In genomic region chr5:2141254-2142000, GRCh38 we compare ENCODE assay signal across 26 cellular contexts.
"Had no signal": no experiment of that assay in that cellular context is flagged by ENCODE, and none has a peak within 500 bp of the region (broad histone marks: within the 10 kb centered on the region; RNA-seq: fewer than 3 reads in every experiment).

No MANE protein-coding gene starts in this region.

- H3K36me3 Mint-ChIP-seq: mesothelial cell of epicardium; naive B cell; neural progenitor cell; stimulated activated memory B cell treated with anti-CD40 and anti-IgM and Interleukin-4, amounts not matched to agents 10 μg/mL and 1 μg/mL and 100 μg/mL, for 72 hours; type B pancreatic cell had no signal

- DNase-seq: left ventricle myocardium inferior; mesendoderm; naive B cell; occipital lobe; sigmoid colon; small intestine; stimulated activated CD4-positive, alpha-beta T cell treated with anti-CD3 and anti-CD28 coated beads, Interleukin-1b, Interleukin-23, amount 100 ng/mL, for 48 hours; stimulated activated CD4-positive, alpha-beta T cell treated with anti-CD3 and anti-CD28 coated beads, Interleukin-2, amount 100 ng/mL, for 48 hours; stimulated activated CD4-positive, alpha-beta T cell treated with anti-CD3 and anti-CD28 coated beads, Interleukin-4, amount 100 ng/mL, for 4 hours; stimulated activated CD8-positive, alpha-beta memory T cell treated with anti-CD3 and anti-CD28 coated beads, Interleukin-4, amount 100 ng/mL, for 48 hours; stimulated activated naive CD4-positive, alpha-beta T cell treated with Interleukin-2 at 50 U/mL for 16 hours; stimulated activated naive CD8-positive, alpha-beta T cell treated with anti-CD3 and anti-CD28 coated beads, Interleukin-15, amount 100 ng/mL, for 72 hours; substantia nigra; uterus had no signal

- H3K27ac Mint-ChIP-seq: mesothelial cell of epicardium; nephron; progenitor cell of endocrine pancreas; stimulated activated memory B cell treated with anti-CD40 and anti-IgM and Interleukin-4, amounts not matched to agents 10 μg/mL and 1 μg/mL and 100 μg/mL, for 72 hours; type B pancreatic cell had no signal

- H3K9me3 ChIP-seq: neutrophil, right atrium auricular region, sigmoid colon, uterus had no signal

- H3K4me2 ChIP-seq: hepatocyte, neural progenitor cell had no signal

- H3K4me1 Mint-ChIP-seq: mesothelial cell of epicardium; naive B cell; nephron; stimulated activated memory B cell treated with anti-CD40 and anti-IgM and Interleukin-4, amounts not matched to agents 10 μg/mL and 1 μg/mL and 100 μg/mL, for 72 hours had no signal

- H3K27ac ChIP-seq: hepatocyte, left ventricle myocardium inferior, neural progenitor cell, neutrophil, parathyroid adenoma, right atrium auricular region, sigmoid colon, tibial nerve, uterus had no signal

- H3K4me3 Mint-ChIP-seq: mesothelial cell of epicardium; naive B cell; nephron; neural progenitor cell; stimulated activated memory B cell treated with anti-CD40 and anti-IgM and Interleukin-4, amounts not matched to agents 10 μg/mL and 1 μg/mL and 100 μg/mL, for 72 hours; stimulated activated naive CD8-positive, alpha-beta T cell treated with anti-CD3 and anti-CD28 coated beads, Interleukin-15, amount 100 ng/mL, for 72 hours; type B pancreatic cell had no signal

- H3K79me2 ChIP-seq: hepatocyte, parathyroid adenoma had no signal

- ATAC-seq: stimulated activated memory B cell treated with anti-CD40 and anti-IgM and Interleukin-4, amounts not matched to agents 10 μg/mL and 1 μg/mL and 100 μg/mL, for 72 hours; stimulated activated naive CD8-positive, alpha-beta T cell treated with anti-CD3 and anti-CD28 coated beads, Interleukin-15, amount 100 ng/mL, for 72 hours had no signal

- H3K36me3 ChIP-seq: left ventricle myocardium inferior, neural progenitor cell, neutrophil, right atrium auricular region, sigmoid colon, tibial nerve, uterus had no signal

- H2AFZ ChIP-seq: hepatocyte, neural progenitor cell, parathyroid adenoma had no signal

- H3K4me3 ChIP-seq: hepatocyte, left ventricle myocardium inferior, lung, neural progenitor cell, right atrium auricular region, sigmoid colon, tibial nerve, uterus had no signal

- H3K9me3 Mint-ChIP-seq: mesothelial cell of epicardium, type B pancreatic cell had no signal

- H3K9ac ChIP-seq: neural progenitor cell, parathyroid adenoma had no signal

- H3K4me1 ChIP-seq: left ventricle myocardium inferior, neural progenitor cell, parathyroid adenoma, right atrium auricular region, sigmoid colon, tibial nerve, uterus had no signal

- H3K27me3 ChIP-seq: hepatocyte, neural progenitor cell, neutrophil, right atrium auricular region, sigmoid colon, tibial nerve, uterus had no signal
